In genomic region chr3:58072046-58072445, GRCh38 we compare ENCODE assay signal across 16 cellular contexts.
A peak's percentile ranks its signal among the peaks of the same experiment; 100 is the strongest.
DNase-seq lines count a peak whose midpoint lies in the region; ATAC-seq and TF ChIP-seq lines count a peak whose summit lies in the region.
"Had no signal": no experiment of that assay in that cellular context is flagged by ENCODE, and none has a peak within 500 bp of the region (broad histone marks: within the 10 kb centered on the region; RNA-seq: fewer than 3 reads in every experiment).

No MANE protein-coding gene starts in this region.

- peaks cover 0 to 2% (median under 1%) of the 10 kb centered on the region in 4 donors for H3K36me3 ChIP-seq in transverse colon
- H3K36me3 ChIP-seq: HAP-1 had no signal

- DNase-seq in M059J (ENCODE audit: low read depth) (peak; percentile 95), dedifferentiated amniotic fluid mesenchymal stem cell (ENCODE audit: extremely low spot score) (peak; percentile 70), mesothelial cell of epicardium (ENCODE audit: low spot score in 2 of 2, unreplicated experiment in 2 of 2) (no peak), transverse colon (no peak), activated T-cell treated with anti-CD3 and anti-CD28 coated beads for 4 hours (no peak), C1 segment of cervical spinal cord (lab: John Stamatoyannopoulos, UW) (no peak)
- DNase-seq: dorsolateral prefrontal cortex, left colon, SK-N-SH, WERI-Rb-1 had no signal

- H3K9me3 ChIP-seq in transverse colon = no peaks in the 10 kb centered on the region
- H3K9me3 ChIP-seq: HAP-1, SK-N-SH had no signal

- H3K27me3 ChIP-seq in transverse colon = no peaks in the 10 kb centered on the region
- H3K27me3 ChIP-seq: dorsolateral prefrontal cortex had no signal

- no peak for TF ChIP-seq POLR2A in transverse colon (IDR thresholded peaks at IDR 0.05)

- H3K27me3 Mint-ChIP-seq in mesothelial cell of epicardium (ENCODE audit: low read depth) = no peaks in the 10 kb centered on the region
- H3K27me3 Mint-ChIP-seq: activated naive CD8-positive, alpha-beta T cell; natural killer cell treated with Interleukin-12 subunit alpha and Interleukin-12 subunit beta and Interleukin-15 and Interleukin-18, amount 100 ng/mL, for 72 hours; stimulated activated naive CD8-positive, alpha-beta T cell treated with anti-CD3 and anti-CD28 coated beads, Interleukin-15, Interleukin-2, amounts not matched to agents 100 ng/mL and 50 ng/mL, for 24 hours had no signal

- no peaks in the 10 kb centered on the region for H3K9me3 Mint-ChIP-seq in mesothelial cell of epicardium
- H3K9me3 Mint-ChIP-seq: natural killer cell treated with Interleukin-12 subunit alpha and Interleukin-12 subunit beta and Interleukin-15 and Interleukin-18, amount 100 ng/mL, for 72 hours; stimulated activated naive CD8-positive, alpha-beta T cell treated with anti-CD3 and anti-CD28 coated beads, Interleukin-15, Interleukin-2, amounts not matched to agents 100 ng/mL and 50 ng/mL, for 24 hours had no signal

- no peak overlapping the region for H3K4me3 ChIP-seq in transverse colon
- H3K4me3 ChIP-seq: dorsolateral prefrontal cortex, HAP-1 had no signal

- in situ Hi-C loops in transverse colon (cut with MboI; ENCODE audit: low pct_ligation_motif_present in 1 of 4, low pct_unique_long_range_greater_than_20kb in 1 of 4, low sequenced_read_pairs in 3 of 4) = no loop called here

- peaks cover 42% of the 10 kb centered on the region for H3K4me1 Mint-ChIP-seq in mesothelial cell of epicardium

- ATAC-seq in GM21723 (IDR thresholded peaks at IDR 0.05; ENCODE audit: unreplicated experiment) (no peak), HG03095 (IDR thresholded peaks at IDR 0.05; ENCODE audit: unreplicated experiment) (no peak)
- ATAC-seq: natural killer cell treated with Interleukin-12 subunit alpha and Interleukin-12 subunit beta and Interleukin-15 and Interleukin-18, amount 100 ng/mL, for 72 hours had no signal

- intact Hi-C loops in transverse colon (cut with DNase I; ENCODE audit: low total_unique reads) = no loop called here

- H3K4me3 Mint-ChIP-seq in mesothelial cell of epicardium = no peak overlapping the region
- H3K4me3 Mint-ChIP-seq: activated naive CD8-positive, alpha-beta T cell; natural killer cell treated with Interleukin-12 subunit alpha and Interleukin-12 subunit beta and Interleukin-15 and Interleukin-18, amount 100 ng/mL, for 72 hours; stimulated activated naive CD8-positive, alpha-beta T cell treated with anti-CD3 and anti-CD28 coated beads, Interleukin-15, Interleukin-2, amounts not matched to agents 100 ng/mL and 50 ng/mL, for 24 hours had no signal

- H3K4me1 ChIP-seq in transverse colon = peaks cover 20 to 65% (median 37%) of the 10 kb centered on the region in 4 donors
- H3K4me1 ChIP-seq: HAP-1 had no signal

- H3K27ac Mint-ChIP-seq in mesothelial cell of epicardium = peak overlapping the region; percentile 28
- H3K27ac Mint-ChIP-seq: activated naive CD8-positive, alpha-beta T cell; natural killer cell treated with Interleukin-12 subunit alpha and Interleukin-12 subunit beta and Interleukin-15 and Interleukin-18, amount 100 ng/mL, for 72 hours; stimulated activated naive CD8-positive, alpha-beta T cell treated with anti-CD3 and anti-CD28 coated beads, Interleukin-15, Interleukin-2, amounts not matched to agents 100 ng/mL and 50 ng/mL, for 24 hours had no signal

- no peaks in the 10 kb centered on the region for H3K36me3 Mint-ChIP-seq in mesothelial cell of epicardium
- H3K36me3 Mint-ChIP-seq: activated naive CD8-positive, alpha-beta T cell; natural killer cell treated with Interleukin-12 subunit alpha and Interleukin-12 subunit beta and Interleukin-15 and Interleukin-18, amount 100 ng/mL, for 72 hours had no signal

- H3K27ac ChIP-seq in transverse colon = peak overlapping the region; percentile 61 to 80 (median 74)
- H3K27ac ChIP-seq: WERI-Rb-1 had no signal

- TF ChIP-seq CTCF in mesothelial cell of epicardium (IDR thresholded peaks at IDR 0.05; ENCODE audit: unreplicated experiment) (no peak), transverse colon (IDR thresholded peaks at IDR 0.05) (no peak)

- TF ChIP-seq EP300 in transverse colon (IDR thresholded peaks at IDR 0.05; ENCODE audit: low read depth) = no peak

- WGBS in transverse colon (ENCODE audit: low coverage in 1 of 2), 2 donors = 49 to 67% methylated on average over 5 of the region's 5 CpGs

Comparison
In these comparisons a context has a peak if more than half of its experiments do, and no peak if none do; other contexts are left out.
1. DNase-seq: peak in M059J (single experiment) and dedifferentiated amniotic fluid mesenchymal stem cell (single experiment); none in mesothelial cell of epicardium (0 of 2), transverse colon (single experiment), activated T-cell treated with anti-CD3 and anti-CD28 coated beads for 4 hours (single experiment) and C1 segment of cervical spinal cord (0 of 14).